In the genomic region with DNA sequence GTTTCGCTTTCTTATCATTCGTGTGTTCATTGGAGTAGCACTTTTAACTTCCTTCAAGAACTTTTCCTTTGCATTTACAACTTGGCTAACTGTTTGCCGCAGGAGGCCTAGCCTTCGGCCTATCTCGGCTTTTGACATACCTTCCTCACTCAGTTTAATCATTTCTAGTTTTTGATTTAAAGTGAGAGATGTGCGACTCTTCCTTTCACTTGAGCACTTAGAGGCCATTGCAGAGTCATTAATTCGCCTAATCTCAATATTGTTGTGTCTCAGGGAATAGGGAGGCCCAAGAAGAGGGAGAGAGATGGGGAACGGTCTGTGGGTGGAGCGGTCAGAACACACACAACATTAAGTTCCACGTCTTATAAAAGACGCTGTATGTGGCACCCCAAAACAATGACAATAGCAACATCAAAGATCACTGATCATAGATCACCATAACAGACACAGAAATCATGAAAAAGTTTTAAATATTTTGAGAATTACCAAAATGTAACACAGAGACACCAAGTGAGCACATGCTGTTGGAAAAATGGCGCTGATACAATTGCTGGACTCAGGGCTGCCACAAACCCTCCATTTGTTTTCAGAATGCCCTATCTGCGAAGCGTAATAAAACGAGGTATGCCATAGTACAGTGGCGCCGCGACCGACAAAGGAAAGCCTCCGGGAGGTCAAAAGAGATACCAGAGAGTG, we compare ENCODE assay signal across 1 cellular context.
TF ChIP-seq lines count a peak whose summit lies in the region.

No MANE protein-coding gene starts in this region.

TF ChIP-seq in GM12878, 131 proteins besides CTCF, POLR2A, EP300 and RAD21:
- TF ChIP-seq PAX8 (IDR thresholded peaks at IDR 0.05) (peak; percentile 62; the same call in 1 of the 2 replicates), YY1 (IDR thresholded peaks at IDR 0.05; ENCODE audit: low read depth, low read length) (peak; percentile 67; the same call in 1 of the 2 replicates), SREBF1 (IDR thresholded peaks at IDR 0.05; ENCODE audit: low read length) (no peak)
